Comparison of ENCODE assay signal across 8 cellular contexts in the genomic region with DNA sequence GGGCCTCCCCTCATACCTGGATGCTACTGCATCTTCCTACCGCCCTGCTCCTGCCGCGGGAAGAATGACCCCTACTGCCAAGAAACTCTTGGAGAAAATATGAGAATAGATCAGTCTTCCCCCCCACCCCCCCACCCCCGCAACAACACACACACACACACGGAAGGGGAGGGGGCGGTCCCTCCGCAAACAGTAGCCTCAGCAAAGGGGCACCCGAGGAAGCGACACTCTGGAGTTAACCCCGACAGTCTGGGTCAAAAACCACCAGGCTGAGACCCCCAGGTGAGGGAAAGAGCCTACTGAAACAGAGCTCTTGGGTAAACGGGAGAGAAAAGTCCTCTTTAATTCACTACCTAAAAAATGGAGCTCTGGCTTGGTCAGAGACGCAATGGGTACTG. TPM values are rescaled to one million over a fixed set of nuclear protein-coding genes. Genes with fewer than 3 reads are reported as not detected.
DNase-seq lines count a peak whose midpoint lies in the region; ATAC-seq and TF ChIP-seq lines count a peak whose summit lies in the region.

No MANE protein-coding gene starts in this region.

- POLR2A ChIA-PET in Caco-2 (lab: Charles Lee), result interaction anchor here (0.6 kb wide), 1 partner anchor 88 kb away, joined by 3 read pairs; no protein-coding TSS in a partner anchor

- no peak overlapping the region for H2AFZ ChIP-seq in parathyroid adenoma

- H3K9me3 ChIP-seq in Caco-2 (no peaks in the 10 kb centered on the region), parathyroid adenoma (ENCODE audit: control insufficient read depth, low read length) (no peaks in the 10 kb centered on the region)

- peak overlapping the region; percentile 91 for H3K9ac ChIP-seq in parathyroid adenoma

- peak overlapping the region; percentile 3 for H3K27ac ChIP-seq in parathyroid adenoma

- peak overlapping the region; percentile 84 for H3K4me3 Mint-ChIP-seq in Caco-2 (ENCODE audit: unreplicated experiment)

- CTCF ChIA-PET in Caco-2 (lab: Charles Lee), result interaction anchor here (0.8 kb wide), 1 partner anchor 42 kb away, joined by 6 read pairs; no protein-coding TSS in a partner anchor

- intact Hi-C loops in Caco-2 (cut with micrococcal nuclease; ENCODE audit: unreplicated experiment), result no loop called here

- ATAC-seq in GM18517 (IDR thresholded peaks at IDR 0.05; ENCODE audit: unreplicated experiment), result no peak
- no peak for ATAC-seq in HG03565 (IDR thresholded peaks at IDR 0.05; ENCODE audit: unreplicated experiment)

- peaks cover 2% of the 10 kb centered on the region for H3K36me3 ChIP-seq in Caco-2 (ENCODE audit: control insufficient read depth, insufficient read depth, low read length)
- H3K36me3 ChIP-seq in parathyroid adenoma (ENCODE audit: control insufficient read depth, insufficient read depth, low read length), result no peaks in the 10 kb centered on the region

- H3K4me1 ChIP-seq in Caco-2 (no peaks in the 10 kb centered on the region), parathyroid adenoma (peaks cover 4% of the 10 kb centered on the region)

- no peaks in the 10 kb centered on the region for H3K27me3 Mint-ChIP-seq in Caco-2 (ENCODE audit: insufficient read depth, unreplicated experiment)

- H3K4me3 ChIP-seq in Caco-2 (ENCODE audit: low read depth, low read length), result peak overlapping the region; percentile 99
- H3K4me3 ChIP-seq in epithelial cell of esophagus (ENCODE audit: low read length), result peak overlapping the region; percentile 98
- H3K4me3 ChIP-seq in parathyroid adenoma (ENCODE audit: low read depth, low read length), result peak overlapping the region; percentile 74

- no peak for TF ChIP-seq CTCF in Caco-2 (IDR thresholded peaks at IDR 0.05; ENCODE audit: insufficient read depth in 1 of 2, low read depth in 1 of 2, low read length in 1 of 2, severe bottlenecking in 1 of 2, unreplicated experiment in 1 of 2)
- TF ChIP-seq CTCF in epithelial cell of esophagus (IDR thresholded peaks at IDR 0.05; ENCODE audit: insufficient read depth, low read depth, low read length, missing control alignments), result no peak
- TF ChIP-seq CTCF in parathyroid adenoma (IDR thresholded peaks at IDR 0.05), result no peak

- peaks cover 37% of the 10 kb centered on the region for H3K36me3 Mint-ChIP-seq in Caco-2 (ENCODE audit: insufficient read depth, unreplicated experiment)

- H3K4me2 ChIP-seq in parathyroid adenoma (ENCODE audit: low read length), result peak overlapping the region; percentile 81

- BruUV-seq in Caco-2 (replicated peaks; lab: Mats Ljungman, UMichigan), result no TSS peak

- H3K9me3 Mint-ChIP-seq in Caco-2 (ENCODE audit: unreplicated experiment), result no peaks in the 10 kb centered on the region

- H3K79me2 ChIP-seq in parathyroid adenoma, result peaks cover 54% of the 10 kb centered on the region

- DNase-seq in Caco-2 (no peak), RKO (ENCODE audit: low spot score) (peak; percentile 31), epithelial cell of esophagus (ENCODE audit: low read depth) (no peak), NCI-H146 treated with DMSO at 0.1 percent for 48 hours (lab: John Stamatoyannopoulos, UW; ENCODE audit: unreplicated experiment) (no peak), islet precursor cell (no peak)

- H3K27me3 ChIP-seq in Caco-2 (replicated peaks; ENCODE audit: control insufficient read depth, insufficient read depth, low read length), result no peaks in the 10 kb centered on the region
- no peaks in the 10 kb centered on the region for H3K27me3 ChIP-seq in parathyroid adenoma (ENCODE audit: control insufficient read depth, insufficient read depth, low read length)

- peak overlapping the region; percentile 85 for H3K27ac Mint-ChIP-seq in Caco-2 (ENCODE audit: unreplicated experiment)

- peaks cover 13% of the 10 kb centered on the region for H3K4me1 Mint-ChIP-seq in Caco-2 (ENCODE audit: low read depth, unreplicated experiment)

RNA-seq across cellular contexts. Expression of a gene that starts 1.2 kb away (rescaled TPM):
- 11.4 and 11.6 TPM in 2 replicates for total RNA-seq in Caco-2 (2022)

RNA-seq across cellular contexts. Expression of a gene that starts 33.1 kb away (rescaled TPM):
- 65.3 and 74.4 TPM in 2 replicates for total RNA-seq in Caco-2 (2022)

RNA-seq across cellular contexts. Expression of a gene that starts 34.1 kb away (rescaled TPM):
- 3.8 and 4.5 TPM in 2 replicates for total RNA-seq in Caco-2 (2022)

RNA-seq across cellular contexts. Expression of a gene that starts 54.6 kb away (rescaled TPM):
- 37.9 and 41.3 TPM in 2 replicates for total RNA-seq in Caco-2 (2022)
